In the genomic region with DNA sequence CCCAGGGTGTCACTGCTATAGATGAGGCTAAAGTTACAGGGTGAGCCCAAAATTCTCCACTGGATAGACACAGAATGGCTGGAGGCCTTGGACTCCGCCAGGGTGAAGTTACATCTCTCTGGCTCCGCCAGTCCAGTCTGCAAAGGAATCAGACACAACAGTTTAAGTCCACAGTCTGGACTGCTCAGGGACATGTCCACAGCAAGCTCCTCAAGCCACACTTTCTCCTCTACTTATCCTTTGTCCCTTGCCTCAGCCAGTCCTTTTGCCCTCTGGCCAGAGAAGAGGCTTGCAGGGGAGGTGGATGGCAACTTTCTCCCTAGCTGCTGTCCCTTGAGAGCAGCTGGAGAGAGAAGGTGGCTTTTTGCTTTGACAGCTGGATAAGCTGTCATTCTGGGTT, we compare ENCODE assay signal across 8 cellular contexts. TPM values are rescaled to one million over a fixed set of nuclear protein-coding genes. Genes with fewer than 3 reads are reported as not detected.
A peak's percentile ranks its signal among the peaks of the same experiment; 100 is the strongest.
DNase-seq lines count a peak whose midpoint lies in the region; ATAC-seq and TF ChIP-seq lines count a peak whose summit lies in the region.

No MANE protein-coding gene starts in this region.

- H3K36me3 Mint-ChIP-seq in activated naive CD4-positive, alpha-beta T cell treated with anti-CD3 and anti-CD28 coated beads, Interleukin-2, amount 10 ng/mL, durations not matched to agents 7 days and 5 days, result no peaks in the 10 kb centered on the region
- H3K36me3 Mint-ChIP-seq in type B pancreatic cell, result no peaks in the 10 kb centered on the region

- H3K4me1 Mint-ChIP-seq in activated naive CD4-positive, alpha-beta T cell treated with anti-CD3 and anti-CD28 coated beads, Interleukin-2, amount 10 ng/mL, durations not matched to agents 7 days and 5 days, result peaks cover 4% of the 10 kb centered on the region
- peaks cover 13% of the 10 kb centered on the region for H3K4me1 Mint-ChIP-seq in type B pancreatic cell (ENCODE audit: unreplicated experiment)

- no peak for DNase-seq in activated naive CD4-positive, alpha-beta T cell treated with anti-CD3 and anti-CD28 coated beads, Interleukin-2, amount 10 ng/mL, durations not matched to agents 7 days and 5 days
- DNase-seq in activated naive CD4-positive, alpha-beta T cell treated with anti-CD3 and anti-CD28 coated beads, Interleukin-2, amount 50 U/mL, for 16 hours, result no peak
- DNase-seq in choroid plexus epithelial cell (ENCODE audit: low read depth) (no peak), lung microvascular endothelial cell (ENCODE audit: low read depth in 2 of 2) (peak; percentile 10 to 50), type B pancreatic cell (ENCODE audit: extremely low spot score, unreplicated experiment) (no peak), NCI-H524 treated with DMSO at 0.1 percent for 48 hours (lab: John Stamatoyannopoulos, UW) (no peak)

- peak overlapping the region; percentile 42 for H3K4me3 Mint-ChIP-seq in activated naive CD4-positive, alpha-beta T cell treated with anti-CD3 and anti-CD28 coated beads, Interleukin-2, amount 10 ng/mL, durations not matched to agents 7 days and 5 days
- H3K4me3 Mint-ChIP-seq in type B pancreatic cell, result peak overlapping the region; percentile 88

- no peak for ATAC-seq in HG03520 (IDR thresholded peaks at IDR 0.05; ENCODE audit: unreplicated experiment)
- ATAC-seq in HG02938 (IDR thresholded peaks at IDR 0.05; ENCODE audit: unreplicated experiment), result no peak

- TF ChIP-seq CTCF in choroid plexus epithelial cell (conservative IDR thresholded peaks at IDR 0.05; ENCODE audit: low read depth, low read length), result no peak
- no peak for TF ChIP-seq CTCF in type B pancreatic cell (conservative IDR thresholded peaks at IDR 0.05)

- H3K27me3 Mint-ChIP-seq in activated naive CD4-positive, alpha-beta T cell treated with anti-CD3 and anti-CD28 coated beads, Interleukin-2, amount 10 ng/mL, durations not matched to agents 7 days and 5 days, result peaks cover 44% of the 10 kb centered on the region
- H3K27me3 Mint-ChIP-seq in type B pancreatic cell, result peaks cover 66% of the 10 kb centered on the region

- peak overlapping the region; percentile 68 for H3K4me3 ChIP-seq in choroid plexus epithelial cell (ENCODE audit: low read depth, low read length)

- CTCF ChIA-PET in activated naive CD4-positive, alpha-beta T cell treated with anti-CD3 and anti-CD28 coated beads, Interleukin-2, amount 10 ng/mL, durations not matched to agents 7 days and 5 days (lab: Charles Lee), result no interaction called here

- no peaks in the 10 kb centered on the region for H3K9me3 Mint-ChIP-seq in activated naive CD4-positive, alpha-beta T cell treated with anti-CD3 and anti-CD28 coated beads, Interleukin-2, amount 10 ng/mL, durations not matched to agents 7 days and 5 days
- H3K9me3 Mint-ChIP-seq in type B pancreatic cell, result no peaks in the 10 kb centered on the region

- no peak overlapping the region for H3K27ac Mint-ChIP-seq in activated naive CD4-positive, alpha-beta T cell treated with anti-CD3 and anti-CD28 coated beads, Interleukin-2, amount 10 ng/mL, durations not matched to agents 7 days and 5 days
- H3K27ac Mint-ChIP-seq in type B pancreatic cell, result no peak overlapping the region

RNA-seq across cellular contexts. Expression of gene PTPRB, which starts 28.0 kb away (rescaled TPM):
- total RNA-seq in lung microvascular endothelial cell (83.7 and 112 TPM in 2 replicates), type B pancreatic cell (ENCODE audit: low replicate concordance) (1.2 and 4.2 TPM in 2 replicates)

Comparison
In these comparisons a context has a peak if more than half of its experiments do, and no peak if none do; other contexts are left out.
1. DNase-seq: peak in lung microvascular endothelial cell (2 of 2); none in activated naive CD4-positive, alpha-beta T cell treated with anti-CD3 and anti-CD28 coated beads, Interleukin-2, amount 10 ng/mL, durations not matched to agents 7 days and 5 days (single experiment), activated naive CD4-positive, alpha-beta T cell treated with anti-CD3 and anti-CD28 coated beads, Interleukin-2, amount 50 U/mL, for 16 hours (single experiment), choroid plexus epithelial cell (single experiment), type B pancreatic cell (single experiment) and NCI-H524 treated with DMSO at 0.1 percent for 48 hours (single experiment).
2. RNA of gene PTPRB, which starts 28.0 kb away (total RNA-seq): 83.7 to 112 TPM in lung microvascular endothelial cell; 1.2 to 4.2 TPM in type B pancreatic cell; every median in the first group is over 10 times any median in the second.